In genomic region chr4:6494431-6495295, GRCh38 we compare ENCODE assay signal across 14 cellular contexts. TPM values are rescaled to one million over a fixed set of nuclear protein-coding genes. Genes with fewer than 3 reads are reported as not detected.
DNase-seq lines count a peak whose midpoint lies in the region; TF ChIP-seq lines count a peak whose summit lies in the region.
"Had no signal": no experiment of that assay in that cellular context is flagged by ENCODE, and none has a peak within 500 bp of the region (broad histone marks: within the 10 kb centered on the region; RNA-seq: fewer than 3 reads in every experiment).

No MANE protein-coding gene starts in this region.

- no peaks in the 10 kb centered on the region for H3K23me2 ChIP-seq in H9 (ENCODE audit: insufficient read length, low read depth, low read length, poor library complexity, severe bottlenecking)

- DNase-seq in H9 (peak; percentile 22), glutamatergic neuron (no peak), osteocyte (ENCODE audit: extremely low spot score, unreplicated experiment) (peak; percentile 82), COR-L47 (lab: John Stamatoyannopoulos, UW) (no peak), superior temporal gyrus (ENCODE audit: extremely low spot score) (no peak), NCI-H1930 (lab: John Stamatoyannopoulos, UW) (no peak)
- DNase-seq: ACHN, AML-193, GOT3, NCI-H1092, PC-9 had no signal

- no peak overlapping the region for H2BK15ac ChIP-seq in H9 (ENCODE audit: low read depth, low read length)

- H3K9me3 ChIP-seq in H9 (ENCODE audit: control insufficient read depth, low read depth, low read length) = no peaks in the 10 kb centered on the region

- H2AK5ac ChIP-seq in H9 (ENCODE audit: insufficient read length, low read length) = no peak overlapping the region

- H3K79me2 ChIP-seq in H9 (ENCODE audit: insufficient read depth, low read length) = no peaks in the 10 kb centered on the region

- no peaks in the 10 kb centered on the region for H3K4me1 ChIP-seq in H9 (ENCODE audit: insufficient read depth, low read length)

- no peak overlapping the region for H2BK20ac ChIP-seq in H9 (ENCODE audit: low read depth, low read length, poor library complexity, severe bottlenecking)

- no peak overlapping the region for H2BK12ac ChIP-seq in H9 (ENCODE audit: insufficient read length, low read depth, low read length)

- H2AFZ ChIP-seq in H9 (ENCODE audit: low read length) = no peak overlapping the region
- H2AFZ ChIP-seq: PC-9 had no signal

- no peak overlapping the region for H3K4ac ChIP-seq in H9 (ENCODE audit: low read depth, low read length)

- H3K27ac ChIP-seq in H9 (ENCODE audit: insufficient read length, low read depth, low read length) (no peak overlapping the region), angular gyrus (ENCODE audit: low read depth, low read length) (peak overlapping the region; percentile 58)
- H3K27ac ChIP-seq: KMS-11, PC-9 had no signal

- WGBS in H9 (ENCODE audit: extremely low coverage, insufficient read length, low lambda C conversion rate) = no CpG with 5 or more reads among the region's 18 CpGs

- peak overlapping the region; percentile 31 for H4K91ac ChIP-seq in H9 (ENCODE audit: insufficient read length, low read depth, low read length)

- peaks cover 18% of the 10 kb centered on the region for H3K27me3 Mint-ChIP-seq in H9 (ENCODE audit: low read depth)
- peaks cover 8% of the 10 kb centered on the region for H3K27me3 Mint-ChIP-seq in glutamatergic neuron (ENCODE audit: unreplicated experiment)
- peaks cover 1% of the 10 kb centered on the region for H3K27me3 Mint-ChIP-seq in osteocyte (ENCODE audit: unreplicated experiment)

- peak overlapping the region in 1 of 3 experiments; percentile 91; a peak in 2 of 7 replicates for H3K27ac Mint-ChIP-seq in H9
- H3K27ac Mint-ChIP-seq in glutamatergic neuron (ENCODE audit: unreplicated experiment) = peak overlapping the region; percentile 15
- no peak overlapping the region for H3K27ac Mint-ChIP-seq in osteocyte (ENCODE audit: unreplicated experiment)

- H3K9ac ChIP-seq in H9 (ENCODE audit: extremely low read depth, insufficient read length, low read length) = no peak overlapping the region
- H3K9ac ChIP-seq: KMS-11 had no signal

- H3K4me1 Mint-ChIP-seq in H9 (peaks cover 14 to 16% of the 10 kb centered on the region in 2 experiments), glutamatergic neuron (ENCODE audit: low read depth, unreplicated experiment) (peaks cover 20% of the 10 kb centered on the region), osteocyte (ENCODE audit: unreplicated experiment) (no peaks in the 10 kb centered on the region)
- H3K4me1 Mint-ChIP-seq: CD14-positive monocyte had no signal

- H3K4me3 Mint-ChIP-seq in H9 = no peak overlapping the region
- H3K4me3 Mint-ChIP-seq in glutamatergic neuron (ENCODE audit: unreplicated experiment) = no peak overlapping the region
- H3K4me3 Mint-ChIP-seq in osteocyte (ENCODE audit: unreplicated experiment) = no peak overlapping the region
- H3K4me3 Mint-ChIP-seq: CD14-positive monocyte had no signal

- TF ChIP-seq CTCF in H9 (conservative IDR thresholded peaks at IDR 0.05) (no peak), glutamatergic neuron (IDR thresholded peaks at IDR 0.05; ENCODE audit: partially characterized antibody, unreplicated experiment) (no peak), osteocyte (IDR thresholded peaks at IDR 0.05) (no peak)

- H3T11ph ChIP-seq in H9 (ENCODE audit: low read length) = no peak overlapping the region

- no peaks in the 10 kb centered on the region for H3K79me1 ChIP-seq in H9 (ENCODE audit: insufficient read depth, low read depth, low read length, poor library complexity, severe bottlenecking)

- no peak overlapping the region for H2BK5ac ChIP-seq in H9 (ENCODE audit: insufficient read length, low read length)

- no peak overlapping the region for H2BK120ac ChIP-seq in H9 (ENCODE audit: low read depth, low read length, poor library complexity, severe bottlenecking)

- no peak overlapping the region for H3K23ac ChIP-seq in H9 (ENCODE audit: insufficient read length, low read depth, low read length)

- no peak overlapping the region for H3K56ac ChIP-seq in H9 (ENCODE audit: insufficient read length, low read depth, low read length)

- H3K27me3 ChIP-seq in H9 (ENCODE audit: insufficient read depth, low read length) = no peaks in the 10 kb centered on the region

- H4K8ac ChIP-seq in H9 (replicated peaks; ENCODE audit: insufficient read length, low read depth, low read length) = no peak overlapping the region

- no peaks in the 10 kb centered on the region; a peak in 1 of 7 replicates for H3K36me3 Mint-ChIP-seq in H9 (ENCODE audit: insufficient read depth in 1 of 3, low read depth in 3 of 3)
- no peaks in the 10 kb centered on the region for H3K36me3 Mint-ChIP-seq in glutamatergic neuron (ENCODE audit: unreplicated experiment)
- no peaks in the 10 kb centered on the region for H3K36me3 Mint-ChIP-seq in osteocyte (ENCODE audit: unreplicated experiment)
- H3K36me3 Mint-ChIP-seq: CD14-positive monocyte had no signal

- no peaks in the 10 kb centered on the region for H4K20me1 ChIP-seq in H9 (ENCODE audit: control insufficient read depth, insufficient read depth, insufficient read length)

- H3K9me3 Mint-ChIP-seq in H9 (peaks cover 0 to 3% of the 10 kb centered on the region in 2 experiments; a peak in 3 of 5 replicates), glutamatergic neuron (ENCODE audit: unreplicated experiment) (peaks cover 3% of the 10 kb centered on the region), osteocyte (ENCODE audit: unreplicated experiment) (no peaks in the 10 kb centered on the region)

- peak overlapping the region; percentile 65 for H3K18ac ChIP-seq in H9 (ENCODE audit: insufficient read length, low read depth, low read length)

- H4K5ac ChIP-seq in H9 (ENCODE audit: insufficient read length, low read depth, low read length) = no peak overlapping the region

- no peak overlapping the region for H3K4me2 ChIP-seq in H9 (ENCODE audit: insufficient read depth, insufficient read length, low read length)
- H3K4me2 ChIP-seq: KMS-11, PC-9 had no signal

- H3K14ac ChIP-seq in H9 (ENCODE audit: insufficient read depth, low read length) = peak overlapping the region; percentile 44; the same call in 1 of the 2 replicates

RNA-seq across cellular contexts. Expression of gene PPP2R2C, which starts 22.2 kb away (rescaled TPM):
- total RNA-seq in H9 (2021) (8.1 and 8.6 TPM in 2 replicates), glutamatergic neuron (ENCODE audit: unreplicated experiment) (9.4 TPM), osteocyte (not detected in 2 replicates)

Comparison
In these comparisons a context has a peak if more than half of its experiments do, and no peak if none do; other contexts are left out.
1. DNase-seq: peak in H9 (single experiment) and osteocyte (single experiment); none in glutamatergic neuron (single experiment), COR-L47 (single experiment), superior temporal gyrus (single experiment) and NCI-H1930 (0 of 2).